In genomic region chr1:239997515-239998311, GRCh38 we compare ENCODE assay signal across 8 cellular contexts.
DNase-seq lines count a peak whose midpoint lies in the region; ATAC-seq and TF ChIP-seq lines count a peak whose summit lies in the region.

No MANE protein-coding gene starts in this region.

- H3K4me1 ChIP-seq in right atrium auricular region (peaks cover 0 to 4% of the 10 kb centered on the region in 2 donors), adipocyte (ENCODE audit: control insufficient read depth, insufficient read depth, low read length) (peaks cover 13% of the 10 kb centered on the region), SJCRH30 (no peaks in the 10 kb centered on the region)

- no peaks in the 10 kb centered on the region for H3K9me3 Mint-ChIP-seq in type B pancreatic cell

- peak overlapping the region; percentile 86 for H3K4me3 Mint-ChIP-seq in type B pancreatic cell

- H3K36me3 ChIP-seq in right atrium auricular region (no peaks in the 10 kb centered on the region), adipocyte (ENCODE audit: control insufficient read depth, insufficient read depth, low read length, severe bottlenecking) (no peaks in the 10 kb centered on the region), SJCRH30 (no peaks in the 10 kb centered on the region)

- H3K9me3 ChIP-seq in right atrium auricular region, result no peaks in the 10 kb centered on the region
- H3K9me3 ChIP-seq in adipocyte (ENCODE audit: control insufficient read depth, low read length), result no peaks in the 10 kb centered on the region
- H3K9me3 ChIP-seq in SJCRH30 (replicated peaks), result no peaks in the 10 kb centered on the region

- peak; percentile 28 for DNase-seq in left ventricle myocardium superior
- DNase-seq in right atrium auricular region (ENCODE audit: low spot score), result no peak
- DNase-seq in adipocyte (ENCODE audit: low read depth), result peak; percentile 17
- DNase-seq in left kidney (ENCODE audit: low read depth, low spot score), result peak; percentile 66
- DNase-seq in type B pancreatic cell (ENCODE audit: extremely low spot score, unreplicated experiment), result no peak
- DNase-seq in SJCRH30, result no peak
- DNase-seq in HT-29 (ENCODE audit: low spot score), result no peak
- no peak for DNase-seq in activated naive CD4-positive, alpha-beta T cell treated with anti-CD3 and anti-CD28 coated beads, Interleukin-2, amount 50 U/mL, for 16 hours

- H3K4me3 ChIP-seq in right atrium auricular region (peak overlapping the region in 1 of 2 donors; percentile 16), adipocyte (ENCODE audit: low read length) (peak overlapping the region; percentile 70), SJCRH30 (no peak overlapping the region)

- no peaks in the 10 kb centered on the region for H3K36me3 Mint-ChIP-seq in type B pancreatic cell

- TF ChIP-seq CTCF in right atrium auricular region (IDR thresholded peaks at IDR 0.05) (no peak), type B pancreatic cell (conservative IDR thresholded peaks at IDR 0.05) (peak; percentile 74)

- H3K9ac ChIP-seq in adipocyte (ENCODE audit: low read length), result no peak overlapping the region

- H3K27ac Mint-ChIP-seq in type B pancreatic cell, result no peak overlapping the region

- H3K27me3 Mint-ChIP-seq in type B pancreatic cell, result peaks cover 75% of the 10 kb centered on the region

- H3K27ac ChIP-seq in right atrium auricular region (no peak overlapping the region), SJCRH30 (no peak overlapping the region)

- no peaks in the 10 kb centered on the region for H3K4me1 Mint-ChIP-seq in type B pancreatic cell (ENCODE audit: unreplicated experiment)

- H3K27me3 ChIP-seq in right atrium auricular region, result peaks cover 11 to 15% of the 10 kb centered on the region in 2 donors
- H3K27me3 ChIP-seq in adipocyte (replicated peaks; ENCODE audit: control insufficient read depth, insufficient read depth, low read length), result peaks cover 50% of the 10 kb centered on the region
- no peaks in the 10 kb centered on the region for H3K27me3 ChIP-seq in SJCRH30

- intact Hi-C loops in left ventricle myocardium superior (cut with micrococcal nuclease), result no loop called here

- no peak for ATAC-seq in left ventricle myocardium superior

Comparison
In these comparisons a context has a peak if more than half of its experiments do, and no peak if none do; other contexts are left out.
1. DNase-seq: peak in left ventricle myocardium superior (single experiment), adipocyte (single experiment) and left kidney (single experiment); none in right atrium auricular region (single experiment), type B pancreatic cell (single experiment), SJCRH30 (0 of 2), HT-29 (single experiment) and activated naive CD4-positive, alpha-beta T cell treated with anti-CD3 and anti-CD28 coated beads, Interleukin-2, amount 50 U/mL, for 16 hours (single experiment).